Comparison of ENCODE assay signal across 1 cellular context in the genomic region with DNA sequence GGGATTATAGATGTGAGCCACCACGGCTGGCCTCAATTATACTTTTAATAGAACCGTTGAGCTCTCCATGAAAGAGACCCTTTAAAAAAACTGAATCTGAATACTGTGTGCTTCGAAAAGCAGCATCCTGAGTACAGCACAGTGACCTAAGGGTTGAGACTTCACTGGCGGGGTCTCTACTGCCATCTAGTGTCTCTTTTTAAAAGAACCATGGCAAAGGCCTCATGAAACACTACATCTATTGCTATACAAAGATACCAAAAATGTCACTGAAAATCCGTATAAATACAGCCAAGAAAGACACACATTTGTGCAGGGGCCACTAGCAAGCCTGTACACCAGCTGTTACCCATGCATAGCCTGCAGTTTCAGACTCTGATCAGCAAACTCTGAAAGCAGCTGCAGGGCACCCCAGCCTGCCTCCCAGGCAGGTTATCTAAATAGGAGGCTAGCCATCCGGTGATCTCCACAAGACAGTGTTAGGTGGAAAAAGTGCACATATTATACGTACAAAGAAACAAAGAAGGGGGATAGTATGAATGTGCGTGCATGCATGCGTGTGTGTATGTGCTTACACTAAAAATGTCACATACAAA.
TF ChIP-seq lines count a peak whose summit lies in the region.

No MANE protein-coding gene starts in this region.

TF ChIP-seq in H1, 55 proteins besides CTCF, POLR2A, EP300 and RAD21:
- TF ChIP-seq SP2 (IDR thresholded peaks at IDR 0.05; ENCODE audit: low read length) (no peak), EGR1 (IDR thresholded peaks at IDR 0.05; ENCODE audit: borderline replicate concordance, low read depth, low read length) (no peak), JUND (IDR thresholded peaks at IDR 0.05; ENCODE audit: low read length) (no peak), SUZ12 (IDR thresholded peaks at IDR 0.05; ENCODE audit: low read length) (no peak), NRF1 (IDR thresholded peaks at IDR 0.05; ENCODE audit: low read depth, low read length) (no peak), TCF12 (IDR thresholded peaks at IDR 0.05; ENCODE audit: low read depth, low read length) (no peak), POU5F1 (IDR thresholded peaks at IDR 0.05; ENCODE audit: low read depth, low read length) (no peak), CTBP2 (IDR thresholded peaks at IDR 0.05; ENCODE audit: borderline replicate concordance, insufficient read depth, insufficient read length, low read length) (no peak), SP1 (IDR thresholded peaks at IDR 0.05; ENCODE audit: low read depth, low read length) (no peak), YY1 (IDR thresholded peaks at IDR 0.05; ENCODE audit: low read depth, low read length) (no peak), CHD1 (IDR thresholded peaks at IDR 0.05; ENCODE audit: low read depth, low read length) (no peak), CHD2 (IDR thresholded peaks at IDR 0.05; ENCODE audit: low read length) (no peak), ASH2L (IDR thresholded peaks at IDR 0.05; ENCODE audit: low read length) (no peak), CHD7 (IDR thresholded peaks at IDR 0.05; ENCODE audit: insufficient replicate concordance, low read length) (no peak), BACH1 (IDR thresholded peaks at IDR 0.05; ENCODE audit: low read length) (no peak), TBP (IDR thresholded peaks at IDR 0.05; ENCODE audit: low read depth, low read length) (no peak), SIX5 (IDR thresholded peaks at IDR 0.05; ENCODE audit: low read depth, low read length) (no peak)
- TF ChIP-seq, protein P1, sequence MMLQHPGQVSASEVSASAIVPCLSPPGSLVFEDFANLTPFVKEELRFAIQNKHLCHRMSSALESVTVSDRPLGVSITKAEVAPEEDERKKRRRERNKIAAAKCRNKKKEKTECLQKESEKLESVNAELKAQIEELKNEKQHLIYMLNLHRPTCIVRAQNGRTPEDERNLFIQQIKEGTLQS (IDR thresholded peaks at IDR 0.05; ENCODE audit: insufficient read depth, low read depth, low read length) = no peak
- TF ChIP-seq, protein P2, sequence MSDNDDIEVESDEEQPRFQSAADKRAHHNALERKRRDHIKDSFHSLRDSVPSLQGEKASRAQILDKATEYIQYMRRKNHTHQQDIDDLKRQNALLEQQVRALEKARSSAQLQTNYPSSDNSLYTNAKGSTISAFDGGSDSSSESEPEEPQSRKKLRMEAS (IDR thresholded peaks at IDR 0.05) = no peak
